Comparison of ENCODE assay signal across 11 cellular contexts in the genomic region with DNA sequence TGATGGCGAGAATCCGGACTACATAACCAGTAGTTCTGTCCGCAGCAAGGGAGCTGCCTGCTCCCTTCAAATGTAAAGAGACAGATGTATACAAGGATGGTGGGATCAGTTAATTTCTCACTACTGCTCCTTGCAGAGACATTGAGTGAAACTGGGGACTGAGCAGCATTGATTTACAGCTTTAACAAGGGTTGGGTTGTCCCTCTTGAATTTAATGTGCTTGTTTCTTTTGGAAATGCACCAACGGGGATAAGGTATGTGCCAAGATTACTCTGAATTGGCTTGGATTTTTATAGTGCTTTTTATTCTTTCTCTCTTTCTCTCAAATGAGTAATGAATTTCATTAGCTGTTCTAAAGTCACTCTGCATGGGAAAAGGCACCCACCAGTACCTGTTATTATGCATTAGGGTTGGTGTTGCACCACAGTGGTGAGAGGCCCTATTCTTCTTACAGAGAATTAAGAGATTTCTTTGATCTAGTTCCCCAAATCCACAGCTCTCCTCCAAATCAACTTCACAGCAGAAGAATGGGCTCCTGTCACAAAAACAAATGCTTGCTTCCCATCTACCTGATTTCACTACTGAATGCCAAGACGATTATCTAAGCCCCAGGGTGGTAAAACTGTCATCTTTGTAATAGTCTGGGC.
DNase-seq lines count a peak whose midpoint lies in the region; ATAC-seq, FAIRE-seq and TF ChIP-seq lines count a peak whose summit lies in the region.
"Had no signal": no experiment of that assay in that cellular context is flagged by ENCODE, and none has a peak within 500 bp of the region (broad histone marks: within the 10 kb centered on the region; RNA-seq: fewer than 3 reads in every experiment).

No MANE protein-coding gene starts in this region.

- H3K4me3 ChIP-seq in H1 (ENCODE audit: extremely low read depth in 1 of 4, insufficient read depth in 2 of 4, low read depth in 3 of 4, low read length in 4 of 4) (peak overlapping the region in 1 of 4 experiments; percentile 1; a peak in 1 of 8 replicates), right lobe of liver (no peak overlapping the region)
- H3K4me3 ChIP-seq: heart right ventricle had no signal

- H3K36me3 ChIP-seq in H1 (ENCODE audit: control insufficient read depth in 2 of 4, insufficient read depth in 4 of 4, low read length in 3 of 4) (no peaks in the 10 kb centered on the region), right lobe of liver (no peaks in the 10 kb centered on the region)

- intact Hi-C loops in right lobe of liver (cut with DNase I): no loop called here

- no peak overlapping the region for H3K4me3 Mint-ChIP-seq in T-helper 2 cell treated with Interferon-gamma antibody and Interleukin-4, amounts not matched to agents 5 μg/mL and 100 μg/mL, for 36 hours

- TF ChIP-seq RAD21 in H1 (IDR thresholded peaks at IDR 0.05 in 1 of 2, conservative IDR thresholded peaks at IDR 0.05 in 1 of 2; ENCODE audit: low read depth in 2 of 2, low read length in 2 of 2): no peak

- FAIRE-seq in H1 (lab: Jason Lieb, UNC): no peak

- H3K4me2 ChIP-seq in H1 (ENCODE audit: insufficient read depth in 1 of 2, low read depth in 2 of 2, low read length in 2 of 2): peak overlapping the region in 1 of 2 experiments; percentile 40; a peak in 2 of 4 replicates

- CTCF ChIA-PET in H1 (lab: Charles Lee; ENCODE audit: partially characterized antibody): interaction anchor here (3.6 kb wide), 1 partner anchor 67 kb away, joined by 14 read pairs; no protein-coding TSS in a partner anchor

- H3K79me2 ChIP-seq in H1 (ENCODE audit: control insufficient read depth in 1 of 2, insufficient read depth in 2 of 2, low read length in 2 of 2): no peaks in the 10 kb centered on the region

- no peak overlapping the region for H2BK5ac ChIP-seq in H1 (ENCODE audit: low read depth, low read length)

- H3K4me1 ChIP-seq in H1 (replicated peaks in 1 of 4; ENCODE audit: control insufficient read depth in 3 of 4, insufficient read depth in 4 of 4, low read length in 3 of 4) (peaks cover 2 to 7% (median 3%) of the 10 kb centered on the region in 4 experiments; a peak in 5 of 7 replicates), right lobe of liver (no peaks in the 10 kb centered on the region)

- peak overlapping the region; percentile 16 for H3K27ac Mint-ChIP-seq in T-helper 2 cell treated with Interferon-gamma antibody and Interleukin-4, amounts not matched to agents 5 μg/mL and 100 μg/mL, for 36 hours

- H3K79me1 ChIP-seq in H1 (ENCODE audit: low read depth, low read length): no peaks in the 10 kb centered on the region

- H3K9ac ChIP-seq in H1 (replicated peaks in 1 of 4; ENCODE audit: extremely low read depth in 1 of 4, low read depth in 3 of 4, low read length in 3 of 4): no peak overlapping the region

- H3K14ac ChIP-seq in H1 (ENCODE audit: insufficient read length): no peak overlapping the region

- no peak for ATAC-seq in right lobe of liver

- no peak overlapping the region for H2AFZ ChIP-seq in H1 (ENCODE audit: low read length)

- TF ChIP-seq CTCF in H1 (IDR thresholded peaks at IDR 0.05; ENCODE audit: control extremely low read depth in 1 of 3, insufficient read depth in 1 of 3, low read depth in 1 of 3, low read length in 3 of 3): no peak
- TF ChIP-seq CTCF in right lobe of liver (IDR thresholded peaks at IDR 0.05): no peak

- no peaks in the 10 kb centered on the region for H3K9me3 Mint-ChIP-seq in T-helper 2 cell treated with Interferon-gamma antibody and Interleukin-4, amounts not matched to agents 5 μg/mL and 100 μg/mL, for 36 hours

- no peak overlapping the region for H2BK15ac ChIP-seq in H1 (ENCODE audit: low read length)

- H3K23me2 ChIP-seq in H1 (ENCODE audit: low read depth, low read length): no peaks in the 10 kb centered on the region

- H4K20me1 ChIP-seq in H1 (replicated peaks in 1 of 2; ENCODE audit: control insufficient read depth in 1 of 2, insufficient read depth in 2 of 2, low read length in 2 of 2): no peaks in the 10 kb centered on the region

- H3K27me3 ChIP-seq in H1 (replicated peaks in 1 of 4; ENCODE audit: control insufficient read depth in 3 of 4, extremely low read depth in 1 of 4, insufficient read depth in 3 of 4, low read length in 3 of 4) (no peaks in the 10 kb centered on the region), right lobe of liver (no peaks in the 10 kb centered on the region)
- H3K27me3 ChIP-seq: heart right ventricle had no signal

- H3K4me1 Mint-ChIP-seq in T-helper 2 cell treated with Interferon-gamma antibody and Interleukin-4, amounts not matched to agents 5 μg/mL and 100 μg/mL, for 36 hours (ENCODE audit: low read depth): peaks cover 82% of the 10 kb centered on the region

- H2BK120ac ChIP-seq in H1 (replicated peaks; ENCODE audit: low read depth, low read length): no peak overlapping the region

- no peak overlapping the region for H2BK12ac ChIP-seq in H1 (ENCODE audit: low read depth, low read length)

- H2BK20ac ChIP-seq in H1 (ENCODE audit: low read length): no peak overlapping the region

- no peak for DNase-seq in T-helper 2 cell treated with Interferon-gamma antibody and Interleukin-4, amounts not matched to agents 5 μg/mL and 100 μg/mL, for 36 hours (ENCODE audit: low spot score)
- DNase-seq in T-helper 2 cell: no peak
- DNase-seq in RPMI7951 (ENCODE audit: low read depth): peak; percentile 40
- DNase-seq in H1 (ENCODE audit: low read depth in 1 of 2, low spot score in 2 of 2): no peak
- peak; percentile 83 for DNase-seq in renal cortical epithelial cell (ENCODE audit: low read depth)
- no peak for DNase-seq in NCI-H1436 (lab: John Stamatoyannopoulos, UW)
- no peak for DNase-seq in DMS114 treated with DMSO at 0.1 percent for 48 hours (lab: John Stamatoyannopoulos, UW; ENCODE audit: unreplicated experiment)
- no peak for DNase-seq in right lobe of liver
- DNase-seq: activated T-cell treated with anti-CD3 and anti-CD28 coated beads, Interleukin-2, amount 50 U/mL, for 1 hour; heart right ventricle; NCI-H146 had no signal

- H4K91ac ChIP-seq in H1 (replicated peaks; ENCODE audit: insufficient read length, low read length): no peak overlapping the region

- no peak; a peak in 1 of 3 replicates for TF ChIP-seq EP300 in H1 (IDR thresholded peaks at IDR 0.05; ENCODE audit: borderline replicate concordance in 1 of 2, low read depth in 2 of 2, low read length in 2 of 2)

- H3K27me3 Mint-ChIP-seq in T-helper 2 cell treated with Interferon-gamma antibody and Interleukin-4, amounts not matched to agents 5 μg/mL and 100 μg/mL, for 36 hours (ENCODE audit: low read depth): no peaks in the 10 kb centered on the region

- WGBS in H1 (ENCODE audit: extremely low coverage in 1 of 2, insufficient coverage in 1 of 2, insufficient read length in 1 of 2, insufficient replicate concordance in 2 of 2, low coverage in 1 of 2, low lambda C conversion rate in 2 of 2, missing lambda C conversion rate in 1 of 2), 2 experiments: 34% methylated on average over 5 of the region's 5 CpGs; no CpG with 5 or more reads in 1 of the 2 experiments
- 58% methylated on average over 5 of the region's 5 CpGs for WGBS in right lobe of liver (ENCODE audit: insufficient coverage, low coverage, low lambda C conversion rate, missing lambda C conversion rate)

- POLR2A ChIA-PET in H1 (lab: Charles Lee; ENCODE audit: partially characterized antibody): no interaction called here

- no peak overlapping the region for H3K23ac ChIP-seq in H1 (ENCODE audit: insufficient read length)

- TF ChIP-seq POLR2A in H1 (IDR thresholded peaks at IDR 0.05; ENCODE audit: control extremely low read depth in 1 of 2, low read depth in 2 of 2, low read length in 2 of 2) (no peak), right lobe of liver (IDR thresholded peaks at IDR 0.05) (no peak)

- H3K9me3 ChIP-seq in H1 (ENCODE audit: insufficient read depth in 2 of 2, low read depth in 1 of 2, low read length in 1 of 2): no peaks in the 10 kb centered on the region
- H3K9me3 ChIP-seq in right lobe of liver: no peaks in the 10 kb centered on the region
- H3K9me3 ChIP-seq: heart right ventricle had no signal

- H4K5ac ChIP-seq in H1 (ENCODE audit: insufficient read length, low read depth, low read length): no peak overlapping the region

- H3K27ac ChIP-seq in H1 (ENCODE audit: low read depth, low read length) (no peak overlapping the region), right lobe of liver (no peak overlapping the region)
- H3K27ac ChIP-seq: heart right ventricle had no signal

- no peak overlapping the region for H2AK5ac ChIP-seq in H1 (ENCODE audit: low read depth, low read length)

- H4K8ac ChIP-seq in H1 (ENCODE audit: extremely low read depth, insufficient read depth, low read length): no peak overlapping the region

- peaks cover 49% of the 10 kb centered on the region for H3K36me3 Mint-ChIP-seq in T-helper 2 cell treated with Interferon-gamma antibody and Interleukin-4, amounts not matched to agents 5 μg/mL and 100 μg/mL, for 36 hours (ENCODE audit: low read depth)

- no peak overlapping the region for H3K4ac ChIP-seq in H1 (replicated peaks; ENCODE audit: insufficient read length, low read depth, low read length)

- no peak overlapping the region for H3K56ac ChIP-seq in H1 (replicated peaks; ENCODE audit: insufficient read length, low read depth, low read length)

- H3K18ac ChIP-seq in H1 (ENCODE audit: extremely low read depth, low read length): no peak overlapping the region

TF ChIP-seq in H1, 55 proteins besides CTCF, POLR2A, EP300 and RAD21 (continues in another document):
- TF ChIP-seq POU5F1 (IDR thresholded peaks at IDR 0.05; ENCODE audit: low read depth, low read length): no peak
- TF ChIP-seq, protein P1, sequence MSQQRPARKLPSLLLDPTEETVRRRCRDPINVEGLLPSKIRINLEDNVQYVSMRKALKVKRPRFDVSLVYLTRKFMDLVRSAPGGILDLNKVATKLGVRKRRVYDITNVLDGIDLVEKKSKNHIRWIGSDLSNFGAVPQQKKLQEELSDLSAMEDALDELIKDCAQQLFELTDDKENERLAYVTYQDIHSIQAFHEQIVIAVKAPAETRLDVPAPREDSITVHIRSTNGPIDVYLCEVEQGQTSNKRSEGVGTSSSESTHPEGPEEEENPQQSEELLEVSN (IDR thresholded peaks at IDR 0.05): no peak
- TF ChIP-seq ZNF274 (IDR thresholded peaks at IDR 0.05; ENCODE audit: borderline replicate concordance, extremely low read depth, low read length): no peak
- TF ChIP-seq SUZ12 (IDR thresholded peaks at IDR 0.05; ENCODE audit: low read length): no peak
- TF ChIP-seq KDM1A (IDR thresholded peaks at IDR 0.05; ENCODE audit: borderline replicate concordance, low read length): no peak
- TF ChIP-seq HDAC6 (IDR thresholded peaks at IDR 0.05; ENCODE audit: low read depth, low read length): no peak
- TF ChIP-seq RBBP5 (IDR thresholded peaks at IDR 0.05; ENCODE audit: borderline replicate concordance, low read depth, low read length): no peak
- TF ChIP-seq GTF2F1 (IDR thresholded peaks at IDR 0.05; ENCODE audit: borderline replicate concordance, low read depth, low read length): no peak
- no peak for TF ChIP-seq PHF8 (conservative IDR thresholded peaks at IDR 0.05; ENCODE audit: low read depth, low read length)
- TF ChIP-seq CBX5 (IDR thresholded peaks at IDR 0.05; ENCODE audit: low read depth, low read length): no peak
- TF ChIP-seq NANOG (IDR thresholded peaks at IDR 0.05; ENCODE audit: insufficient read depth, low read depth, low read length, poor library complexity, severe bottlenecking): peak; percentile 36
- no peak for TF ChIP-seq RFX5 (IDR thresholded peaks at IDR 0.05; ENCODE audit: borderline replicate concordance, low read depth, low read length)

Comparison
In these comparisons a context has a peak if more than half of its experiments do, and no peak if none do; other contexts are left out.
1. DNase-seq: peak in RPMI7951 (single experiment) and renal cortical epithelial cell (single experiment); none in T-helper 2 cell treated with Interferon-gamma antibody and Interleukin-4, amounts not matched to agents 5 μg/mL and 100 μg/mL, for 36 hours (single experiment), T-helper 2 cell (0 of 5), H1 (0 of 2), NCI-H1436 (single experiment), DMS114 treated with DMSO at 0.1 percent for 48 hours (single experiment) and right lobe of liver (0 of 3).